Comparison of ENCODE assay signal across 7 cellular contexts in the genomic region with DNA sequence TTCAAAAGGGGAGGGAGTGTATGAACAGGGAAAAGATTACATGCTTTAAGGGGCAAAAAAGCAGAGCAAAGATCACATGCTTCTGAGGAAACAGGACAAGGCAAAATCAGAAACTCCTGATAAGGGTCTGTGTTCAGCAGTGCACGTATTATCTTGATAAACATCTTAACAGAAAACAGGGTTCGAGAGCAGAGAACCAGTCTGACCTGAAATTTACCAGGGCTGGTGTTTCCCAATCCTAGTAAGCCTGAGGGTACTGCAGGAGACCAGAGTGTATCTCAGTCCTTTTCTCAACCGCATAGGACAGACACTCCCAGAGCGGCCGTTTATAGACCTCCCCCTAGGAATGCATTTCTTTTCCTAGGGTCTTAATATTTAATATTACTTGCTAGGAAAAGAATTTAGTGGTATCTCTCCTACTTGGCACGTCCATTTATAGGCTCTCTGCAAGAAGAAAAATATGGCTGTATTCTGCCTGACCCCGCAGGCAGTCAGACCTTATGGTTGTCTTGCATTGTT. TPM values are rescaled to one million over a fixed set of nuclear protein-coding genes. Genes with fewer than 3 reads are reported as not detected.
A peak's percentile ranks its signal among the peaks of the same experiment; 100 is the strongest.
DNase-seq lines count a peak whose midpoint lies in the region; ATAC-seq and TF ChIP-seq lines count a peak whose summit lies in the region.
"Not testable (repeated sequence)": the region's sequence is repeated elsewhere in the genome, so short reads cannot be mapped to it uniquely, and the experiment has no call there.

No MANE protein-coding gene starts in this region.

- not testable (repeated sequence) for H3K27me3 ChIP-seq in BLaER1; endodermal cell (ENCODE audit: control insufficient read depth, insufficient read depth, low read length, poor library complexity, severe bottlenecking); hepatocyte

- intact Hi-C loops in activated CD8-positive, alpha-beta T cell treated with anti-CD3 and anti-CD28 coated beads for 36 hours (cut with micrococcal nuclease); natural killer cell (cut with micrococcal nuclease): not testable (repeated sequence)

- H3K4me3 ChIP-seq in BLaER1 (peak overlapping the region; percentile 25; the same call in 1 of the 2 replicates), endodermal cell (ENCODE audit: low read length) (peak overlapping the region; percentile 66)
- H3K4me3 ChIP-seq in hepatocyte, result not testable (repeated sequence)

- H3K9ac ChIP-seq in BLaER1; endodermal cell (ENCODE audit: extremely low read depth, low read length, poor library complexity, severe bottlenecking): not testable (repeated sequence)

- not testable (repeated sequence) for H3K4me2 ChIP-seq in BLaER1, hepatocyte

- H3K27ac Mint-ChIP-seq in activated CD8-positive, alpha-beta T cell treated with anti-CD3 and anti-CD28 coated beads for 36 hours; endodermal cell: not testable (repeated sequence)
- H3K27ac Mint-ChIP-seq in natural killer cell, result peak overlapping the region; percentile 29 to 44

- peaks cover 46% of the 10 kb centered on the region for H3K79me2 ChIP-seq in hepatocyte

- H3K4me3 Mint-ChIP-seq in activated CD8-positive, alpha-beta T cell treated with anti-CD3 and anti-CD28 coated beads for 36 hours; endodermal cell; natural killer cell: not testable (repeated sequence)

- not testable (repeated sequence) for H4K20me1 ChIP-seq in BLaER1; hepatocyte (ENCODE audit: insufficient read depth, poor library complexity, severe bottlenecking)

- not testable (repeated sequence) for H3K4me1 Mint-ChIP-seq in activated CD8-positive, alpha-beta T cell treated with anti-CD3 and anti-CD28 coated beads for 36 hours (ENCODE audit: low read depth); endodermal cell
- peaks cover 15 to 18% of the 10 kb centered on the region in 2 donors for H3K4me1 Mint-ChIP-seq in natural killer cell

- CTCF ChIA-PET in activated CD8-positive, alpha-beta T cell treated with anti-CD3 and anti-CD28 coated beads for 36 hours (lab: Charles Lee), result not testable (repeated sequence)

- H3K36me3 ChIP-seq in BLaER1 (peaks cover 90% of the 10 kb centered on the region), endodermal cell (ENCODE audit: control insufficient read depth, insufficient read depth, low read length) (peaks cover 86% of the 10 kb centered on the region), hepatocyte (replicated peaks; ENCODE audit: insufficient read depth, low read depth) (peaks cover 11% of the 10 kb centered on the region)

- H3K9me3 Mint-ChIP-seq in activated CD8-positive, alpha-beta T cell treated with anti-CD3 and anti-CD28 coated beads for 36 hours, result peaks cover 19% of the 10 kb centered on the region
- H3K9me3 Mint-ChIP-seq in endodermal cell (peaks cover 63% of the 10 kb centered on the region), natural killer cell (peaks cover 10 to 12% of the 10 kb centered on the region in 2 donors)

- not testable (repeated sequence) for H2AFZ ChIP-seq in hepatocyte

- H3K9me2 ChIP-seq in hepatocyte (replicated peaks; ENCODE audit: insufficient read depth), result not testable (repeated sequence)

- peaks cover 22% of the 10 kb centered on the region for H3K36me3 Mint-ChIP-seq in activated CD8-positive, alpha-beta T cell treated with anti-CD3 and anti-CD28 coated beads for 36 hours (ENCODE audit: low read depth)
- H3K36me3 Mint-ChIP-seq in endodermal cell (ENCODE audit: low read depth) (peaks cover 87% of the 10 kb centered on the region), natural killer cell (peaks cover 27% of the 10 kb centered on the region)

- peak; percentile 8 for DNase-seq in ELF-1 (ENCODE audit: low read depth, low spot score)
- DNase-seq in NCI-H69 (lab: John Stamatoyannopoulos, UW), result peak; percentile 16
- DNase-seq in activated CD8-positive, alpha-beta T cell treated with anti-CD3 and anti-CD28 coated beads for 36 hours, result peak; percentile 10
- DNase-seq in endodermal cell; hepatocyte (ENCODE audit: low spot score); natural killer cell: not testable (repeated sequence)

- H3K27me3 Mint-ChIP-seq in activated CD8-positive, alpha-beta T cell treated with anti-CD3 and anti-CD28 coated beads for 36 hours; endodermal cell (ENCODE audit: insufficient read depth); natural killer cell (ENCODE audit: low read depth in 2 of 2): not testable (repeated sequence)

- H3K9me3 ChIP-seq in BLaER1 (peaks cover 62% of the 10 kb centered on the region), endodermal cell (ENCODE audit: control insufficient read depth, low read length) (peaks cover 68% of the 10 kb centered on the region), hepatocyte (ENCODE audit: low read depth) (peaks cover 21% of the 10 kb centered on the region)

- not testable (repeated sequence) for H3K4me1 ChIP-seq in BLaER1; endodermal cell (ENCODE audit: control insufficient read depth, insufficient read depth, low read length); hepatocyte (ENCODE audit: insufficient read depth)

- 90 to 97% methylated on average over 4 to 7 of the region's 7 CpGs for WGBS in endodermal cell (ENCODE audit: insufficient coverage in 1 of 2, insufficient read length in 1 of 2), 2 experiments
- 93% methylated on average over 7 of the region's 7 CpGs for WGBS in hepatocyte (ENCODE audit: low lambda C conversion rate, missing lambda C conversion rate)

- TF ChIP-seq CTCF in activated CD8-positive, alpha-beta T cell treated with anti-CD3 and anti-CD28 coated beads for 36 hours (IDR thresholded peaks at IDR 0.05); endodermal cell (conservative IDR thresholded peaks at IDR 0.05); hepatocyte (IDR thresholded peaks at IDR 0.05; ENCODE audit: poor library complexity); natural killer cell (IDR thresholded peaks at IDR 0.05): not testable (repeated sequence)

- not testable (repeated sequence) for ATAC-seq in activated CD8-positive, alpha-beta T cell treated with anti-CD3 and anti-CD28 coated beads for 36 hours; natural killer cell

- H3K27ac ChIP-seq in BLaER1; endodermal cell (ENCODE audit: low read depth, low read length): not testable (repeated sequence)
- peak overlapping the region; percentile 81 for H3K27ac ChIP-seq in hepatocyte

- POLR2A ChIA-PET in activated CD8-positive, alpha-beta T cell treated with anti-CD3 and anti-CD28 coated beads for 36 hours (lab: Charles Lee), result not testable (repeated sequence)

RNA-seq across cellular contexts. Expression of gene TULP4, which starts 15.4 kb away (rescaled TPM):
- total RNA-seq in activated CD8-positive, alpha-beta T cell treated with anti-CD3 and anti-CD28 coated beads for 36 hours, result 10 to 100 TPM; 18.4 to 18.5 TPM
- total RNA-seq in endodermal cell, result 100 to 1,000 TPM; 102 to 103 TPM
- 24.6 TPM for polyA plus RNA-seq in endodermal cell (2013, experiment 1 of 2)
- 26.8 TPM for polyA plus RNA-seq in endodermal cell (2013, experiment 2 of 2)
- total RNA-seq in hepatocyte, result 129 and 132 TPM in 2 replicates
- polyA plus RNA-seq in hepatocyte, result 30.1 and 32.8 TPM in 2 replicates
- total RNA-seq in natural killer cell, result 10 to 100 TPM; 75.2 to 89.5 (median 88.3) TPM
